ENCODE assay signal across 17 cellular contexts in genomic region chr2:109196081-109196875, GRCh38.
"Had no signal": no experiment of that assay in that cellular context is flagged by ENCODE, and none has a peak within 500 bp of the region (broad histone marks: within the 10 kb centered on the region; RNA-seq: fewer than 3 reads in every experiment).

No MANE protein-coding gene starts in this region.

- H3K4me3 ChIP-seq: prostate gland, sigmoid colon, suprapubic skin, vagina had no signal

- H3K9me3 ChIP-seq: prostate gland, sigmoid colon, suprapubic skin, vagina had no signal

- DNase-seq: activated CD4-positive, alpha-beta memory T cell treated with anti-CD3 and anti-CD28 coated beads, Interleukin-2, amount 10 ng/mL, durations not matched to agents 7 days and 5 days; activated CD4-positive, alpha-beta T cell treated with anti-CD3 and anti-CD28 coated beads for 36 hours; activated naive CD4-positive, alpha-beta T cell treated with anti-CD3 and anti-CD28 coated beads for 36 hours; endodermal cell; erythroblast; immature natural killer cell; left colon; mesenchymal stem cell; stimulated activated CD4-positive, alpha-beta T cell treated with anti-CD3 and anti-CD28 coated beads, Interleukin-12 subunit alpha, Interleukin-12 subunit beta, amount 100 ng/mL, for 4 hours; stimulated activated naive CD4-positive, alpha-beta T cell treated with Interleukin-2 at 50 U/mL for 16 hours; T-helper 1 cell; WERI-Rb-1 had no signal

- H3K4me1 ChIP-seq: prostate gland had no signal

- H3K36me3 ChIP-seq: prostate gland, sigmoid colon, suprapubic skin, vagina, WERI-Rb-1 had no signal

- ATAC-seq: activated CD4-positive, alpha-beta T cell treated with anti-CD3 and anti-CD28 coated beads for 36 hours; activated T-helper 17 cell treated with anti-CD3 and anti-CD28 coated beads, Interleukin-2, amount 50 U/mL, for 72 hours; left colon had no signal

- H3K27ac ChIP-seq: prostate gland, sigmoid colon, suprapubic skin, vagina, WERI-Rb-1 had no signal

- H3K27me3 ChIP-seq: sigmoid colon, suprapubic skin, vagina had no signal
